Comparison of ENCODE assay signal across 19 cellular contexts in the genomic region with DNA sequence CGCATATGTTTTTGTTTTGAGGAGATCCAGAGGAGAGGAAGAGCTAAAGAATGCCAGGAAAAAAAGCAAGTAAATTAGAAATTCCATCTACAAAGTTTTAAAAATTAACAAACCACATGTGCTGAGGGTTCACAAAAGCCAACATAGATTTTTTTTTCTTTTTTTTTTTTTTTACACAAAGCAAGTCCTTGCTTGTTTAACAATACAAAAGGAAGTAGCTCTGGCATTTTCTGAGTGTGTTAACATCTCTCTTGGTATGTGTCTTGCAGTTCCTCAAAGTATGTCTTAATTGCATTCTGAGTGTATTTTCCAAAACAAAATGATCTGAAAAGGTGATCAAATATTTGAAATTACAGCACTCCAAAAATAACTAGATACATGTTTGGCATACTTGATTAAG.
"Had no signal": no experiment of that assay in that cellular context is flagged by ENCODE, and none has a peak within 500 bp of the region (broad histone marks: within the 10 kb centered on the region; RNA-seq: fewer than 3 reads in every experiment).

No MANE protein-coding gene starts in this region.

- ATAC-seq: activated CD4-positive, CD25-positive, alpha-beta regulatory T cell treated with anti-CD3 and anti-CD28 coated beads, Interleukin-2, amount 50 U/mL, for 24 hours; activated CD8-positive, alpha-beta T cell treated with anti-CD3 and anti-CD28 coated beads, Interleukin-2, amount 10 ng/mL, durations not matched to agents 7 days and 5 days; natural killer cell treated with Interleukin-12 subunit alpha and Interleukin-12 subunit beta and Interleukin-15 and Interleukin-18, amount 100 ng/mL, for 72 hours; right lobe of liver had no signal

- H3K36me3 ChIP-seq: esophagus muscularis mucosa, right lobe of liver, stomach had no signal

- DNase-seq: activated CD4-positive, alpha-beta T cell treated with anti-CD3 and anti-CD28 coated beads, Interleukin-2, amount 10 ng/mL, durations not matched to agents 7 days and 5 days; activated CD8-positive, alpha-beta T cell treated with anti-CD3 and anti-CD28 coated beads, Interleukin-2, amount 10 ng/mL, durations not matched to agents 7 days and 5 days; activated naive CD4-positive, alpha-beta T cell treated with anti-CD3 and anti-CD28 coated beads for 36 hours; activated T-cell treated with anti-CD3 and anti-CD28 coated beads, Interleukin-2, amount 50 U/mL, for 24 hours; islet precursor cell; right lobe of liver; stimulated activated CD4-positive, alpha-beta T cell treated with anti-CD3 and anti-CD28 coated beads, Interleukin-4, amount 100 ng/mL, for 1 hour; stomach; T-helper 9 cell had no signal

- H3K79me2 ChIP-seq: parathyroid adenoma had no signal

- H3K9me3 ChIP-seq: esophagus muscularis mucosa, right lobe of liver, stomach had no signal

- H3K4me3 Mint-ChIP-seq: activated CD4-positive, alpha-beta T cell treated with anti-CD3 and anti-CD28 coated beads, Interleukin-2, amount 10 ng/mL, durations not matched to agents 7 days and 5 days; activated CD8-positive, alpha-beta T cell treated with anti-CD3 and anti-CD28 coated beads, Interleukin-2, amount 10 ng/mL, durations not matched to agents 7 days and 5 days; activated naive CD4-positive, alpha-beta T cell treated with anti-CD3 and anti-CD28 coated beads for 36 hours; activated T-cell treated with anti-CD3 and anti-CD28 coated beads, Interleukin-2, amount 50 U/mL, for 24 hours; brain; mesothelial cell of epicardium; natural killer cell treated with Interleukin-12 subunit alpha and Interleukin-12 subunit beta and Interleukin-15 and Interleukin-18, amount 100 ng/mL, for 72 hours had no signal

- H3K27me3 Mint-ChIP-seq: activated CD4-positive, alpha-beta T cell treated with anti-CD3 and anti-CD28 coated beads, Interleukin-2, amount 10 ng/mL, durations not matched to agents 7 days and 5 days; activated T-cell treated with anti-CD3 and anti-CD28 coated beads, Interleukin-2, amount 50 U/mL, for 24 hours; natural killer cell treated with Interleukin-12 subunit alpha and Interleukin-12 subunit beta and Interleukin-15 and Interleukin-18, amount 100 ng/mL, for 72 hours had no signal

- H3K4me2 ChIP-seq: smooth muscle cell had no signal

- H3K4me1 Mint-ChIP-seq: activated CD4-positive, alpha-beta T cell treated with anti-CD3 and anti-CD28 coated beads, Interleukin-2, amount 10 ng/mL, durations not matched to agents 7 days and 5 days; brain had no signal

- H3K36me3 Mint-ChIP-seq: brain, mesothelial cell of epicardium had no signal

- H3K4me3 ChIP-seq: coronary artery, esophagus muscularis mucosa, lung, right lobe of liver, smooth muscle cell, stomach had no signal

- H3K4me1 ChIP-seq: esophagus muscularis mucosa, parathyroid adenoma, right lobe of liver, stomach had no signal

- H3K9ac ChIP-seq: parathyroid adenoma had no signal

- H3K27ac ChIP-seq: coronary artery, esophagus muscularis mucosa, parathyroid adenoma, right lobe of liver, stomach had no signal

- H3K27me3 ChIP-seq: esophagus muscularis mucosa, right lobe of liver, stomach had no signal

- H3K27ac Mint-ChIP-seq: activated CD4-positive, alpha-beta T cell treated with anti-CD3 and anti-CD28 coated beads, Interleukin-2, amount 10 ng/mL, durations not matched to agents 7 days and 5 days; activated CD8-positive, alpha-beta T cell treated with anti-CD3 and anti-CD28 coated beads, Interleukin-2, amount 10 ng/mL, durations not matched to agents 7 days and 5 days; activated naive CD4-positive, alpha-beta T cell treated with anti-CD3 and anti-CD28 coated beads for 36 hours; activated T-cell treated with anti-CD3 and anti-CD28 coated beads, Interleukin-2, amount 50 U/mL, for 24 hours; activated T-helper 2 cell treated with anti-CD3 and anti-CD28 coated beads, Interferon-gamma antibody, Interleukin-2, Interleukin-4, amounts not matched to agents 10 μg/mL and 5 μg/mL and 100 μg/mL, durations not matched to agents 14 hours and 24 hours and 36 hours; brain; mesothelial cell of epicardium; natural killer cell treated with Interleukin-12 subunit alpha and Interleukin-12 subunit beta and Interleukin-15 and Interleukin-18, amount 100 ng/mL, for 72 hours had no signal

- H3K9me3 Mint-ChIP-seq: brain, mesothelial cell of epicardium had no signal
